Comparison of ENCODE assay signal across 14 cellular contexts in genomic region chr18:78632111-78632541, GRCh38.
A peak's percentile ranks its signal among the peaks of the same experiment; 100 is the strongest.
DNase-seq lines count a peak whose midpoint lies in the region; ATAC-seq, FAIRE-seq and TF ChIP-seq lines count a peak whose summit lies in the region.
"Had no signal": no experiment of that assay in that cellular context is flagged by ENCODE, and none has a peak within 500 bp of the region (broad histone marks: within the 10 kb centered on the region; RNA-seq: fewer than 3 reads in every experiment).

No MANE protein-coding gene starts in this region.

- no peak for TF ChIP-seq POLR2A in esophagus squamous epithelium (IDR thresholded peaks at IDR 0.05)

- H3K4me1 Mint-ChIP-seq in CD14-positive monocyte = no peaks in the 10 kb centered on the region
- H3K4me1 Mint-ChIP-seq: nephron had no signal

- H3K36me3 Mint-ChIP-seq in CD14-positive monocyte = no peaks in the 10 kb centered on the region
- H3K36me3 Mint-ChIP-seq: activated naive CD4-positive, alpha-beta T cell treated with anti-CD3 and anti-CD28 coated beads, Interleukin-2, amount 50 U/mL, for 24 hours had no signal

- TF ChIP-seq CTCF in CD14-positive monocyte (IDR thresholded peaks at IDR 0.05) (no peak), RWPE2 (IDR thresholded peaks at IDR 0.05; ENCODE audit: poor library complexity, severe bottlenecking) (no peak), esophagus squamous epithelium (IDR thresholded peaks at IDR 0.05) (peak in 1 of 6 experiments; percentile 48), psoas muscle (IDR thresholded peaks at IDR 0.05) (no peak)

- no peak for FAIRE-seq in frontal cortex (lab: Jason Lieb, UNC)

- H3K36me3 ChIP-seq in RWPE2 (ENCODE audit: low read depth) (no peaks in the 10 kb centered on the region), esophagus squamous epithelium (no peaks in the 10 kb centered on the region), psoas muscle (ENCODE audit: insufficient read depth in 1 of 2, low read depth in 1 of 2) (no peaks in the 10 kb centered on the region)

- H3K27me3 Mint-ChIP-seq in CD14-positive monocyte (ENCODE audit: low read depth in 3 of 3) = peaks cover 6 to 9% (median 8%) of the 10 kb centered on the region in 3 donors
- H3K27me3 Mint-ChIP-seq: activated CD4-positive, alpha-beta T cell treated with anti-CD3 and anti-CD28 coated beads, Interleukin-2, amount 10 ng/mL, durations not matched to agents 7 days and 5 days had no signal

- no peaks in the 10 kb centered on the region for H3K27me3 ChIP-seq in RWPE2 (ENCODE audit: insufficient read depth, poor library complexity, severe bottlenecking)
- H3K27me3 ChIP-seq in esophagus squamous epithelium = peaks cover 0 to 11% (median 0%) of the 10 kb centered on the region in 4 donors
- no peaks in the 10 kb centered on the region for H3K27me3 ChIP-seq in psoas muscle (ENCODE audit: insufficient read depth in 3 of 3, low read length in 2 of 3)

- DNase-seq in CD14-positive monocyte (ENCODE audit: low spot score) (peak; percentile 58), HT-29 (ENCODE audit: low spot score) (peak; percentile 9), RWPE2 (ENCODE audit: low spot score) (peak; percentile 59), esophagus squamous epithelium (lab: John Stamatoyannopoulos, UW) (no peak), frontal cortex (ENCODE audit: low spot score in 2 of 2) (no peak), psoas muscle (no peak)
- no peak for DNase-seq in activated effector memory CD4-positive, alpha-beta T cell treated with anti-CD3 and anti-CD28 coated beads, Interleukin-2, amount 50 U/mL, for 16 hours
- DNase-seq: activated CD4-positive, alpha-beta T cell treated with anti-CD3 and anti-CD28 coated beads, Interleukin-2, amount 10 ng/mL, durations not matched to agents 7 days and 5 days; AML-193; KBM-7; left colon had no signal

- intact Hi-C loops in CD14-positive monocyte (cut with micrococcal nuclease) = no loop called here
- intact Hi-C loops in esophagus squamous epithelium (cut with DNase I) = no loop called here
- intact Hi-C loops in psoas muscle (cut with DNase I) = no loop called here

- H3K9me3 ChIP-seq in RWPE2 (ENCODE audit: severe bottlenecking) (peaks cover 2% of the 10 kb centered on the region), esophagus squamous epithelium (no peaks in the 10 kb centered on the region), psoas muscle (no peaks in the 10 kb centered on the region)

- peaks cover 4% of the 10 kb centered on the region for H3K4me1 ChIP-seq in RWPE2 (ENCODE audit: insufficient read depth, poor library complexity, severe bottlenecking)
- H3K4me1 ChIP-seq in esophagus squamous epithelium = peaks cover 0 to 9% (median 0%) of the 10 kb centered on the region in 3 donors
- no peaks in the 10 kb centered on the region for H3K4me1 ChIP-seq in psoas muscle

- 31 to 34% methylated on average over 7 to 11 of the region's 11 CpGs for WGBS in esophagus squamous epithelium, 2 donors
- 69 to 78% (median 70%) methylated on average over 11 of the region's 11 CpGs for WGBS in psoas muscle, 3 donors

- no peak overlapping the region for H3K27ac ChIP-seq in RWPE2 (ENCODE audit: poor library complexity, severe bottlenecking)
- peak overlapping the region; percentile 47 to 72 (median 60) for H3K27ac ChIP-seq in esophagus squamous epithelium
- no peak overlapping the region for H3K27ac ChIP-seq in psoas muscle

- peak; percentile 93 for ATAC-seq in RWPE2 (ENCODE audit: low read depth)
- ATAC-seq in GM18511 (IDR thresholded peaks at IDR 0.05; ENCODE audit: unreplicated experiment) = no peak
- no peak for ATAC-seq in psoas muscle
- ATAC-seq: left colon had no signal

- H3K4me3 ChIP-seq in RWPE2 (ENCODE audit: severe bottlenecking) (no peak overlapping the region), esophagus squamous epithelium (no peak overlapping the region), psoas muscle (no peak overlapping the region)

- peak overlapping the region in 1 of 7 donors; percentile 38 for H3K27ac Mint-ChIP-seq in CD14-positive monocyte
- H3K27ac Mint-ChIP-seq: activated CD4-positive, alpha-beta T cell treated with anti-CD3 and anti-CD28 coated beads, Interleukin-2, amount 10 ng/mL, durations not matched to agents 7 days and 5 days; activated naive CD4-positive, alpha-beta T cell treated with anti-CD3 and anti-CD28 coated beads, Interleukin-2, amount 50 U/mL, for 24 hours; nephron had no signal

- H3K9me3 Mint-ChIP-seq in CD14-positive monocyte = peaks cover 9 to 36% (median 18%) of the 10 kb centered on the region in 7 donors
- H3K9me3 Mint-ChIP-seq: activated naive CD4-positive, alpha-beta T cell treated with anti-CD3 and anti-CD28 coated beads, Interleukin-2, amount 50 U/mL, for 24 hours had no signal

- no peak overlapping the region for H3K4me3 Mint-ChIP-seq in CD14-positive monocyte
- H3K4me3 Mint-ChIP-seq: activated CD4-positive, alpha-beta T cell treated with anti-CD3 and anti-CD28 coated beads, Interleukin-2, amount 10 ng/mL, durations not matched to agents 7 days and 5 days; activated naive CD4-positive, alpha-beta T cell treated with anti-CD3 and anti-CD28 coated beads, Interleukin-2, amount 50 U/mL, for 24 hours; nephron had no signal

Comparison
In these comparisons a context has a peak if more than half of its experiments do, and no peak if none do; other contexts are left out.
1. DNase-seq: peak in CD14-positive monocyte (single experiment), HT-29 (single experiment) and RWPE2 (single experiment); none in esophagus squamous epithelium (single experiment), activated effector memory CD4-positive, alpha-beta T cell treated with anti-CD3 and anti-CD28 coated beads, Interleukin-2, amount 50 U/mL, for 16 hours (single experiment), frontal cortex (0 of 2) and psoas muscle (0 of 2).
2. H3K27ac ChIP-seq: peak in esophagus squamous epithelium (4 of 4); none in RWPE2 (single experiment) and psoas muscle (single experiment).